ENCODE assay signal across 22 cellular contexts in the genomic region with DNA sequence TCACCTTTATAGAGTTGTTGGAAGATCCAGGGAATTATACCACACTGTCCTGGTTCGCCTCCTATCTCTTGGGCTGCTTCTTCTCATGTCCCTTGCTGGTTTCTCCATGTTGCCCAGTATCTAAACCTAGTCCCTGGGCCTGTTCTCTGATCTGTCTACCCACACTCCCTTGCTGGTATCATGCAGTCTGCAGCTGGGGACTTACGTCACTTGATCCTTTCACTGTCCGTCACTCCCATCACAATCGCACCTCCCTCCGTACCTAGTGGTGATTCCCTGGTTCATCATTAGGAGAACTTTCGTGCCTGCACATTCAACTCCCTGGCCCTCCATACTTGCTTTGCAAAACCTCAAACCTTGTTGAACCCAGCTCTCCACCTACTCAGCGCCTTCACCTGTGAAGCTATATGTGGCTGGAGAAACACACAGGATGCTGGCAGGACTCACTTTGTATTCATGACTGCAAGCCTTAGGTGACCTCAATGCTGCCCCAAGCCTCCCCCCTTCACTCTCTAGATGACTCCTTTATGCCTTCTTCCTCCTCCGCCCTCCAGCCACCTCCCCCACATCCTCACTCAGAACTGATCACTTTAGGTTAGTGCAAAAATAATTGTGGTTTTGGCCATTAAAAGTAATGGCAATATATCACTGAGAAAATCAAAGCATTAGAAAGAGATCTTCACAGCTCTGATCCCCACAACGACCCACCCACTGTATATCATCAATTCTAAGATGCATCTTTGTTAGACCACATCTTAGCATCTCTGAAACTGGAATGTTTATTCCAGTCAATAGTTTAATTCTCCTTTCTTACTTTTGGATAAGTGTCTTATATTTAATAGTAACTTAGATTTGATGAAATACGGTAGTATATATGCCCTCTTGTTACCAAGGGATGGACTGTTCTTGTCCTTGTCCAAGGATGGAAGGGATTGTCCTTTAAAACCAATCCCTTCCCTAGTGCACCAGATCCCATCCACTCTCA. TPM values are rescaled to one million over a fixed set of nuclear protein-coding genes. Genes with fewer than 3 reads are reported as not detected.
"Had no signal": no experiment of that assay in that cellular context is flagged by ENCODE, and none has a peak within 500 bp of the region (broad histone marks: within the 10 kb centered on the region; RNA-seq: fewer than 3 reads in every experiment).

No MANE protein-coding gene starts in this region.

- H3K4me3 Mint-ChIP-seq: activated CD4-positive, alpha-beta memory T cell treated with anti-CD3 and anti-CD28 coated beads, Interleukin-2, amount 10 ng/mL, durations not matched to agents 7 days and 5 days; activated CD4-positive, alpha-beta T cell treated with anti-CD3 and anti-CD28 coated beads, Interleukin-2, amount 10 ng/mL, durations not matched to agents 24 days and 14 days; activated naive CD4-positive, alpha-beta T cell treated with anti-CD3 and anti-CD28 coated beads for 36 hours; activated naive CD8-positive, alpha-beta T cell treated with anti-CD3 and anti-CD28 coated beads, Interleukin-2, amount 10 ng/mL, durations not matched to agents 7 days and 5 days; activated T-cell treated with anti-CD3 and anti-CD28 coated beads, Interleukin-2, amount 50 U/mL, for 24 hours; natural killer cell; type B pancreatic cell had no signal

- H3K4me3 ChIP-seq: colonic mucosa, dorsolateral prefrontal cortex, esophagus muscularis mucosa, testis had no signal

- H3K27ac ChIP-seq: colonic mucosa, dorsolateral prefrontal cortex, esophagus muscularis mucosa, testis, VCaP had no signal

- H3K9me3 ChIP-seq: colonic mucosa, esophagus muscularis mucosa, testis had no signal

- H3K9me3 Mint-ChIP-seq: activated CD4-positive, alpha-beta memory T cell treated with anti-CD3 and anti-CD28 coated beads, Interleukin-2, amount 10 ng/mL, durations not matched to agents 7 days and 5 days; activated CD4-positive, alpha-beta T cell treated with anti-CD3 and anti-CD28 coated beads, Interleukin-2, amount 10 ng/mL, durations not matched to agents 24 days and 14 days; activated naive CD4-positive, alpha-beta T cell treated with anti-CD3 and anti-CD28 coated beads for 36 hours; activated naive CD8-positive, alpha-beta T cell treated with anti-CD3 and anti-CD28 coated beads, Interleukin-2, amount 10 ng/mL, durations not matched to agents 7 days and 5 days; activated T-cell treated with anti-CD3 and anti-CD28 coated beads, Interleukin-2, amount 50 U/mL, for 24 hours; natural killer cell had no signal

- H3K27ac Mint-ChIP-seq: activated CD4-positive, alpha-beta memory T cell treated with anti-CD3 and anti-CD28 coated beads, Interleukin-2, amount 10 ng/mL, durations not matched to agents 7 days and 5 days; activated CD4-positive, alpha-beta T cell treated with anti-CD3 and anti-CD28 coated beads, Interleukin-2, amount 10 ng/mL, durations not matched to agents 24 days and 14 days; activated naive CD4-positive, alpha-beta T cell treated with anti-CD3 and anti-CD28 coated beads for 36 hours; activated naive CD8-positive, alpha-beta T cell treated with anti-CD3 and anti-CD28 coated beads, Interleukin-2, amount 10 ng/mL, durations not matched to agents 7 days and 5 days; activated T-cell treated with anti-CD3 and anti-CD28 coated beads, Interleukin-2, amount 50 U/mL, for 24 hours; natural killer cell; progenitor cell of endocrine pancreas; type B pancreatic cell had no signal

- H3K36me3 ChIP-seq: colonic mucosa had no signal

- H3K4me1 ChIP-seq: colonic mucosa, esophagus muscularis mucosa, testis had no signal

- DNase-seq: activated CD4-positive, alpha-beta memory T cell treated with anti-CD3 and anti-CD28 coated beads, Interleukin-2, amount 10 ng/mL, durations not matched to agents 7 days and 5 days; activated CD4-positive, alpha-beta T cell treated with anti-CD3 and anti-CD28 coated beads, Interleukin-2, amount 10 ng/mL, durations not matched to agents 24 days and 14 days; activated naive CD4-positive, alpha-beta T cell treated with anti-CD3 and anti-CD28 coated beads for 36 hours; activated naive CD8-positive, alpha-beta T cell treated with anti-CD3 and anti-CD28 coated beads, Interleukin-2, amount 10 ng/mL, durations not matched to agents 7 days and 5 days; activated T-cell treated with anti-CD3 and anti-CD28 coated beads, Interleukin-2, amount 50 U/mL, for 24 hours; amniotic stem cell; colonic mucosa; dorsolateral prefrontal cortex; hypothalamus; left ventricle myocardium superior; mammary epithelial cell; midbrain; natural killer cell; stimulated activated CD4-positive, alpha-beta T cell treated with anti-CD3 and anti-CD28 coated beads, Interleukin-4, amount 100 ng/mL, for 4 hours; testis had no signal

- H3K27me3 Mint-ChIP-seq: activated CD4-positive, alpha-beta memory T cell treated with anti-CD3 and anti-CD28 coated beads, Interleukin-2, amount 10 ng/mL, durations not matched to agents 7 days and 5 days; activated CD4-positive, alpha-beta T cell treated with anti-CD3 and anti-CD28 coated beads, Interleukin-2, amount 10 ng/mL, durations not matched to agents 24 days and 14 days; activated naive CD8-positive, alpha-beta T cell treated with anti-CD3 and anti-CD28 coated beads, Interleukin-2, amount 10 ng/mL, durations not matched to agents 7 days and 5 days; activated T-cell treated with anti-CD3 and anti-CD28 coated beads, Interleukin-2, amount 50 U/mL, for 24 hours; progenitor cell of endocrine pancreas had no signal

- H3K36me3 Mint-ChIP-seq: activated naive CD8-positive, alpha-beta T cell treated with anti-CD3 and anti-CD28 coated beads, Interleukin-2, amount 10 ng/mL, durations not matched to agents 7 days and 5 days; natural killer cell; type B pancreatic cell had no signal

- H3K4me1 Mint-ChIP-seq: activated CD4-positive, alpha-beta memory T cell treated with anti-CD3 and anti-CD28 coated beads, Interleukin-2, amount 10 ng/mL, durations not matched to agents 7 days and 5 days; activated CD4-positive, alpha-beta T cell treated with anti-CD3 and anti-CD28 coated beads, Interleukin-2, amount 10 ng/mL, durations not matched to agents 24 days and 14 days; activated naive CD8-positive, alpha-beta T cell treated with anti-CD3 and anti-CD28 coated beads, Interleukin-2, amount 10 ng/mL, durations not matched to agents 7 days and 5 days; natural killer cell had no signal

- H3K27me3 ChIP-seq: colonic mucosa, dorsolateral prefrontal cortex, esophagus muscularis mucosa, testis had no signal

- ATAC-seq: activated CD4-positive, CD25-positive, alpha-beta regulatory T cell treated with anti-CD3 and anti-CD28 coated beads, Interleukin-2, amount 50 U/mL, for 24 hours; left ventricle myocardium superior; natural killer cell had no signal

RNA-seq across cellular contexts. Expression of a gene that starts 26.4 kb away (rescaled TPM):
- total RNA-seq: activated CD4-positive, alpha-beta memory T cell treated with anti-CD3 and anti-CD28 coated beads, Interleukin-2, amount 10 ng/mL, durations not matched to agents 7 days and 5 days; activated CD4-positive, alpha-beta T cell treated with anti-CD3 and anti-CD28 coated beads, Interleukin-2, amount 10 ng/mL, durations not matched to agents 24 days and 14 days; activated naive CD8-positive, alpha-beta T cell treated with anti-CD3 and anti-CD28 coated beads, Interleukin-2, amount 10 ng/mL, durations not matched to agents 7 days and 5 days; bronchial epithelial cell; colonic mucosa; mammary epithelial cell; natural killer cell; T-helper 2 cell treated with Interferon-gamma antibody and Interleukin-4, amounts not matched to agents 100 ng/mL and 5 ng/mL, for 36 hours had no signal
